In genomic region chr12:107318554-107318803, GRCh38 we compare ENCODE assay signal across 8 cellular contexts.
DNase-seq lines count a peak whose midpoint lies in the region; ATAC-seq and TF ChIP-seq lines count a peak whose summit lies in the region.

No MANE protein-coding gene starts in this region.

- peaks cover 42% of the 10 kb centered on the region for H3K4me1 Mint-ChIP-seq in stimulated activated naive CD8-positive, alpha-beta T cell treated with anti-CD3 and anti-CD28 coated beads, Interleukin-15, Interleukin-2, amounts not matched to agents 100 ng/mL and 50 ng/mL, for 24 hours (ENCODE audit: low read depth)
- peaks cover 26% of the 10 kb centered on the region for H3K4me1 Mint-ChIP-seq in stimulated activated memory B cell treated with anti-CD40 and anti-IgM and Interleukin-4, amounts not matched to agents 10 μg/mL and 1 μg/mL and 100 μg/mL, for 72 hours
- no peaks in the 10 kb centered on the region for H3K4me1 Mint-ChIP-seq in HFFc6 (ENCODE audit: low read depth)

- H3K27me3 ChIP-seq in mononuclear cell (ENCODE audit: insufficient read depth, low read length) = peaks cover 11% of the 10 kb centered on the region

- no peaks in the 10 kb centered on the region for H3K9me3 ChIP-seq in mononuclear cell (ENCODE audit: low read depth, low read length)

- TF ChIP-seq CTCF in coronary artery (IDR thresholded peaks at IDR 0.05) = no peak
- no peak for TF ChIP-seq CTCF in HFFc6 (IDR thresholded peaks at IDR 0.05)

- H3K36me3 Mint-ChIP-seq in stimulated activated naive CD8-positive, alpha-beta T cell treated with anti-CD3 and anti-CD28 coated beads, Interleukin-15, Interleukin-2, amounts not matched to agents 100 ng/mL and 50 ng/mL, for 24 hours (ENCODE audit: low read depth) = peaks cover 5% of the 10 kb centered on the region
- H3K36me3 Mint-ChIP-seq in stimulated activated memory B cell treated with anti-CD40 and anti-IgM and Interleukin-4, amounts not matched to agents 10 μg/mL and 1 μg/mL and 100 μg/mL, for 72 hours = no peaks in the 10 kb centered on the region
- no peaks in the 10 kb centered on the region for H3K36me3 Mint-ChIP-seq in HFFc6 (ENCODE audit: low read depth)

- H3K9me3 Mint-ChIP-seq in stimulated activated naive CD8-positive, alpha-beta T cell treated with anti-CD3 and anti-CD28 coated beads, Interleukin-15, Interleukin-2, amounts not matched to agents 100 ng/mL and 50 ng/mL, for 24 hours = no peaks in the 10 kb centered on the region
- peaks cover 3% of the 10 kb centered on the region for H3K9me3 Mint-ChIP-seq in stimulated activated memory B cell treated with anti-CD40 and anti-IgM and Interleukin-4, amounts not matched to agents 10 μg/mL and 1 μg/mL and 100 μg/mL, for 72 hours
- no peaks in the 10 kb centered on the region; the same call in 1 of the 2 replicates for H3K9me3 Mint-ChIP-seq in HFFc6

- peak overlapping the region; percentile 63 for H3K4me3 ChIP-seq in coronary artery
- H3K4me3 ChIP-seq in mononuclear cell (ENCODE audit: low read length) = peak overlapping the region; percentile 49

- peaks cover 54% of the 10 kb centered on the region for H3K4me1 ChIP-seq in mononuclear cell (ENCODE audit: insufficient read depth, low read length)

- no peak overlapping the region for H3K27ac ChIP-seq in coronary artery

- H3K27me3 Mint-ChIP-seq in stimulated activated naive CD8-positive, alpha-beta T cell treated with anti-CD3 and anti-CD28 coated beads, Interleukin-15, Interleukin-2, amounts not matched to agents 100 ng/mL and 50 ng/mL, for 24 hours = peaks cover 25% of the 10 kb centered on the region
- peaks cover 82% of the 10 kb centered on the region for H3K27me3 Mint-ChIP-seq in stimulated activated memory B cell treated with anti-CD40 and anti-IgM and Interleukin-4, amounts not matched to agents 10 μg/mL and 1 μg/mL and 100 μg/mL, for 72 hours
- peaks cover 19% of the 10 kb centered on the region for H3K27me3 Mint-ChIP-seq in HFFc6 (ENCODE audit: insufficient read depth)

- DNase-seq in stimulated activated naive CD8-positive, alpha-beta T cell treated with anti-CD3 and anti-CD28 coated beads, Interleukin-15, Interleukin-2, amounts not matched to agents 100 U/mL and 50 U/mL, for 24 hours = no peak
- DNase-seq in coronary artery (ENCODE audit: low spot score) (no peak), HFFc6 (no peak)

- no peak overlapping the region for H3K27ac Mint-ChIP-seq in stimulated activated naive CD8-positive, alpha-beta T cell treated with anti-CD3 and anti-CD28 coated beads, Interleukin-15, Interleukin-2, amounts not matched to agents 100 ng/mL and 50 ng/mL, for 24 hours
- H3K27ac Mint-ChIP-seq in stimulated activated memory B cell treated with anti-CD40 and anti-IgM and Interleukin-4, amounts not matched to agents 10 μg/mL and 1 μg/mL and 100 μg/mL, for 72 hours = no peak overlapping the region
- H3K27ac Mint-ChIP-seq in HFFc6 = no peak overlapping the region

- peak overlapping the region; percentile 87 for H3K4me3 Mint-ChIP-seq in stimulated activated naive CD8-positive, alpha-beta T cell treated with anti-CD3 and anti-CD28 coated beads, Interleukin-15, Interleukin-2, amounts not matched to agents 100 ng/mL and 50 ng/mL, for 24 hours
- H3K4me3 Mint-ChIP-seq in stimulated activated memory B cell treated with anti-CD40 and anti-IgM and Interleukin-4, amounts not matched to agents 10 μg/mL and 1 μg/mL and 100 μg/mL, for 72 hours = no peak overlapping the region
- H3K4me3 Mint-ChIP-seq in HFFc6 = no peak overlapping the region

- no peak for ATAC-seq in stimulated activated naive CD8-positive, alpha-beta T cell treated with anti-CD3 and anti-CD28 coated beads, Interleukin-15, Interleukin-2, amounts not matched to agents 100 U/mL and 50 U/mL, for 24 hours
- ATAC-seq in stimulated activated memory B cell treated with anti-CD40 and anti-IgM and Interleukin-4, amounts not matched to agents 10 μg/mL and 1 μg/mL and 100 μg/mL, for 72 hours = no peak
- ATAC-seq in HG03571 (IDR thresholded peaks at IDR 0.05; ENCODE audit: unreplicated experiment) (no peak), GM18502 (IDR thresholded peaks at IDR 0.05; ENCODE audit: poor library complexity, unreplicated experiment) (no peak)
